ENCODE assay signal across 40 cellular contexts in genomic region chr6:84077645-84078044, GRCh38. TPM values are rescaled to one million over a fixed set of nuclear protein-coding genes. Genes with fewer than 3 reads are reported as not detected.
"Had no signal": no experiment of that assay in that cellular context is flagged by ENCODE, and none has a peak within 500 bp of the region (broad histone marks: within the 10 kb centered on the region; RNA-seq: fewer than 3 reads in every experiment).

No MANE protein-coding gene starts in this region.

- H3K4me1 ChIP-seq: adrenal gland, body of pancreas, breast epithelium had no signal

- DNase-seq: activated effector memory CD4-positive, alpha-beta T cell treated with anti-CD3 and anti-CD28 coated beads, Interleukin-2, amount 50 U/mL, for 16 hours; activated effector memory CD4-positive, alpha-beta T cell treated with Interleukin-2 at 50 U/mL for 16 hours; activated gamma-delta T cell; activated gamma-delta T cell treated with Interleukin-2 at 50 U/mL for 16 hours; activated naive CD4-positive, alpha-beta T cell; activated naive CD4-positive, alpha-beta T cell treated with anti-CD3 and anti-CD28 coated beads for 36 hours; activated naive CD4-positive, alpha-beta T cell treated with anti-CD3 and anti-CD28 coated beads, Interleukin-2, amount 10 ng/mL, durations not matched to agents 7 days and 5 days; activated naive CD4-positive, alpha-beta T cell treated with anti-CD3 and anti-CD28 coated beads, Interleukin-2, amount 50 U/mL, for 16 hours; activated naive CD4-positive, alpha-beta T cell treated with Interleukin-2 at 50 U/mL for 16 hours; activated naive CD8-positive, alpha-beta T cell treated with anti-CD3 and anti-CD28 coated beads for 36 hours; activated naive CD8-positive, alpha-beta T cell treated with anti-CD3 and anti-CD28 coated beads, Interleukin-2, amount 10 ng/mL, durations not matched to agents 7 days and 5 days; activated naive CD8-positive, alpha-beta T cell treated with anti-CD3 and anti-CD28 coated beads, Interleukin-2, amount 50 U/mL, for 24 hours; activated T-cell treated with anti-CD3 and anti-CD28 coated beads for 4 hours; activated T-cell treated with anti-CD3 and anti-CD28 coated beads, Interleukin-2, amount 50 U/mL, for 1 hour; activated T-cell treated with anti-CD3 and anti-CD28 coated beads, Interleukin-2, amount 50 U/mL, for 24 hours; activated T-cell treated with anti-CD3 and anti-CD28 coated beads, Interleukin-2, amount 50 U/mL, for 4 hours; activated T-cell treated with anti-CD3 and anti-CD28 coated beads, Interleukin-2, amount 50 U/mL, for 48 hours; adrenal gland; amniotic stem cell; amygdala; anterior cingulate cortex; aorta; body of pancreas; brain microvascular endothelial cell; caudate nucleus; central memory CD4-positive, alpha-beta T cell; cerebellar nuclear complex had no signal

- H3K4me3 Mint-ChIP-seq: activated naive CD4-positive, alpha-beta T cell treated with anti-CD3 and anti-CD28 coated beads for 36 hours; activated naive CD4-positive, alpha-beta T cell treated with anti-CD3 and anti-CD28 coated beads, Interleukin-2, amount 10 ng/mL, durations not matched to agents 7 days and 5 days; activated naive CD4-positive, alpha-beta T cell treated with anti-CD3 and anti-CD28 coated beads, Interleukin-2, amount 50 U/mL, for 24 hours; activated naive CD8-positive, alpha-beta T cell; activated naive CD8-positive, alpha-beta T cell treated with anti-CD3 and anti-CD28 coated beads for 36 hours; activated naive CD8-positive, alpha-beta T cell treated with anti-CD3 and anti-CD28 coated beads, Interleukin-2, amount 10 ng/mL, durations not matched to agents 7 days and 5 days; activated naive CD8-positive, alpha-beta T cell treated with anti-CD3 and anti-CD28 coated beads, Interleukin-2, amount 50 U/mL, for 24 hours; activated T-cell treated with anti-CD3 and anti-CD28 coated beads, Interleukin-2, amount 50 U/mL, for 24 hours; activated T-cell treated with anti-CD3 and anti-CD28 coated beads, Interleukin-2, amount 50 U/mL, for 4 hours; activated T-helper 1 cell treated with anti-CD3 and anti-CD28 coated beads, Interleukin-12 subunit alpha, Interleukin-12 subunit beta, Interleukin-2, Interleukin-4 antibody, amounts not matched to agents 30 ng/mL and 10 ng/mL and 1 ng/mL, durations not matched to agents 14 hours and 24 hours and 36 hours; activated T-helper 17 cell treated with anti-CD3 and anti-CD28 coated beads, Interleukin-2, amount 50 U/mL, for 72 hours; brain; central memory CD8-positive, alpha-beta T cell had no signal

- H3K27me3 Mint-ChIP-seq: activated naive CD8-positive, alpha-beta T cell treated with anti-CD3 and anti-CD28 coated beads, Interleukin-2, amount 10 ng/mL, durations not matched to agents 7 days and 5 days; activated naive CD8-positive, alpha-beta T cell treated with anti-CD3 and anti-CD28 coated beads, Interleukin-2, amount 50 U/mL, for 24 hours; brain had no signal

- FAIRE-seq: astrocyte, bronchial epithelial cell had no signal

- H3K4me1 Mint-ChIP-seq: activated naive CD4-positive, alpha-beta T cell treated with anti-CD3 and anti-CD28 coated beads, Interleukin-2, amount 10 ng/mL, durations not matched to agents 7 days and 5 days; activated naive CD4-positive, alpha-beta T cell treated with anti-CD3 and anti-CD28 coated beads, Interleukin-2, amount 50 U/mL, for 24 hours; activated naive CD8-positive, alpha-beta T cell treated with anti-CD3 and anti-CD28 coated beads for 36 hours; activated naive CD8-positive, alpha-beta T cell treated with anti-CD3 and anti-CD28 coated beads, Interleukin-2, amount 10 ng/mL, durations not matched to agents 7 days and 5 days; activated naive CD8-positive, alpha-beta T cell treated with anti-CD3 and anti-CD28 coated beads, Interleukin-2, amount 50 U/mL, for 24 hours; activated T-helper 17 cell treated with anti-CD3 and anti-CD28 coated beads, Interleukin-2, amount 50 U/mL, for 72 hours; central memory CD8-positive, alpha-beta T cell had no signal

- H3K36me3 ChIP-seq: adrenal gland, brain microvascular endothelial cell, breast epithelium, cardiac muscle cell had no signal

- H3K4me3 ChIP-seq: adrenal gland, ascending aorta, body of pancreas, breast epithelium, cardiac muscle cell had no signal

- H3K9me3 Mint-ChIP-seq: activated naive CD4-positive, alpha-beta T cell treated with anti-CD3 and anti-CD28 coated beads for 36 hours; activated naive CD4-positive, alpha-beta T cell treated with anti-CD3 and anti-CD28 coated beads, Interleukin-2, amount 10 ng/mL, durations not matched to agents 7 days and 5 days; activated naive CD4-positive, alpha-beta T cell treated with anti-CD3 and anti-CD28 coated beads, Interleukin-2, amount 50 U/mL, for 72 hours; activated naive CD8-positive, alpha-beta T cell treated with anti-CD3 and anti-CD28 coated beads for 36 hours; activated naive CD8-positive, alpha-beta T cell treated with anti-CD3 and anti-CD28 coated beads, Interleukin-2, amount 10 ng/mL, durations not matched to agents 7 days and 5 days; activated naive CD8-positive, alpha-beta T cell treated with anti-CD3 and anti-CD28 coated beads, Interleukin-2, amount 50 U/mL, for 24 hours; activated T-cell treated with anti-CD3 and anti-CD28 coated beads, Interleukin-2, amount 50 U/mL, for 24 hours; activated T-cell treated with anti-CD3 and anti-CD28 coated beads, Interleukin-2, amount 50 U/mL, for 4 hours; activated T-helper 1 cell treated with anti-CD3 and anti-CD28 coated beads, Interleukin-12 subunit alpha, Interleukin-12 subunit beta, Interleukin-2, Interleukin-4 antibody, amounts not matched to agents 30 ng/mL and 10 ng/mL and 1 ng/mL, durations not matched to agents 14 hours and 24 hours and 36 hours; activated T-helper 17 cell treated with anti-CD3 and anti-CD28 coated beads, Interleukin-2, amount 50 U/mL, for 72 hours; activated T-helper 2 cell treated with anti-CD3 and anti-CD28 coated beads, Interferon-gamma antibody, Interleukin-2, Interleukin-4, amounts not matched to agents 10 μg/mL and 5 μg/mL and 100 μg/mL, durations not matched to agents 14 hours and 24 hours and 36 hours; central memory CD8-positive, alpha-beta T cell had no signal

- H3K27ac Mint-ChIP-seq: activated naive CD4-positive, alpha-beta T cell treated with anti-CD3 and anti-CD28 coated beads for 36 hours; activated naive CD4-positive, alpha-beta T cell treated with anti-CD3 and anti-CD28 coated beads, Interleukin-2, amount 10 ng/mL, durations not matched to agents 7 days and 5 days; activated naive CD4-positive, alpha-beta T cell treated with anti-CD3 and anti-CD28 coated beads, Interleukin-2, amount 50 U/mL, for 24 hours; activated naive CD4-positive, alpha-beta T cell treated with anti-CD3 and anti-CD28 coated beads, Interleukin-2, amount 50 U/mL, for 72 hours; activated naive CD8-positive, alpha-beta T cell; activated naive CD8-positive, alpha-beta T cell treated with anti-CD3 and anti-CD28 coated beads for 36 hours; activated naive CD8-positive, alpha-beta T cell treated with anti-CD3 and anti-CD28 coated beads, Interleukin-2, amount 10 ng/mL, durations not matched to agents 7 days and 5 days; activated naive CD8-positive, alpha-beta T cell treated with anti-CD3 and anti-CD28 coated beads, Interleukin-2, amount 50 U/mL, for 24 hours; activated T-cell treated with anti-CD3 and anti-CD28 coated beads, Interleukin-2, amount 50 U/mL, for 24 hours; activated T-helper 1 cell treated with anti-CD3 and anti-CD28 coated beads, Interleukin-12 subunit alpha, Interleukin-12 subunit beta, Interleukin-2, Interleukin-4 antibody, amounts not matched to agents 30 ng/mL and 10 ng/mL and 1 ng/mL, durations not matched to agents 14 hours and 24 hours and 36 hours; activated T-helper 17 cell treated with anti-CD3 and anti-CD28 coated beads, Interleukin-2, amount 50 U/mL, for 72 hours; activated T-helper 2 cell treated with anti-CD3 and anti-CD28 coated beads, Interferon-gamma antibody, Interleukin-2, Interleukin-4, amounts not matched to agents 10 μg/mL and 5 μg/mL and 100 μg/mL, durations not matched to agents 14 hours and 24 hours and 36 hours; brain had no signal

- H3K36me3 Mint-ChIP-seq: activated naive CD4-positive, alpha-beta T cell treated with anti-CD3 and anti-CD28 coated beads, Interleukin-2, amount 10 ng/mL, durations not matched to agents 7 days and 5 days; activated naive CD4-positive, alpha-beta T cell treated with anti-CD3 and anti-CD28 coated beads, Interleukin-2, amount 50 U/mL, for 24 hours; activated naive CD8-positive, alpha-beta T cell; activated naive CD8-positive, alpha-beta T cell treated with anti-CD3 and anti-CD28 coated beads for 36 hours; activated naive CD8-positive, alpha-beta T cell treated with anti-CD3 and anti-CD28 coated beads, Interleukin-2, amount 10 ng/mL, durations not matched to agents 7 days and 5 days; brain had no signal

- ATAC-seq: activated naive CD4-positive, alpha-beta T cell treated with anti-CD3 and anti-CD28 coated beads, Interleukin-2, amount 50 U/mL, for 72 hours; activated naive CD8-positive, alpha-beta T cell treated with anti-CD3 and anti-CD28 coated beads, Interleukin-2, amount 50 U/mL, for 24 hours; activated T-cell treated with anti-CD3 and anti-CD28 coated beads, Interleukin-2, amount 50 U/mL, for 4 hours; activated T-helper 17 cell treated with anti-CD3 and anti-CD28 coated beads, Interleukin-2, amount 50 U/mL, for 72 hours; body of pancreas had no signal

- H3K27me3 ChIP-seq: adrenal gland, ascending aorta, body of pancreas, brain microvascular endothelial cell, breast epithelium, cardiac muscle cell had no signal

- H3K9me3 ChIP-seq: adrenal gland, ascending aorta, body of pancreas, breast epithelium had no signal

- H3K27ac ChIP-seq: adrenal gland, body of pancreas, brain microvascular endothelial cell, breast epithelium, cardiac muscle cell had no signal

RNA-seq across cellular contexts. Expression of gene MRAP2, which starts 44.1 kb away (rescaled TPM):
- total RNA-seq: activated naive CD4-positive, alpha-beta T cell treated with anti-CD3 and anti-CD28 coated beads for 36 hours; activated naive CD4-positive, alpha-beta T cell treated with anti-CD3 and anti-CD28 coated beads, Interleukin-2, amount 50 U/mL, for 72 hours; activated naive CD8-positive, alpha-beta T cell treated with anti-CD3 and anti-CD28 coated beads for 36 hours; activated naive CD8-positive, alpha-beta T cell treated with anti-CD3 and anti-CD28 coated beads, Interleukin-2, amount 10 ng/mL, durations not matched to agents 7 days and 5 days; activated T-cell treated with anti-CD3 and anti-CD28 coated beads, Interleukin-2, amount 50 U/mL, for 4 hours; activated T-helper 1 cell treated with anti-CD3 and anti-CD28 coated beads, Interleukin-12 subunit alpha, Interleukin-12 subunit beta, Interleukin-2, Interleukin-4 antibody, amounts not matched to agents 30 ng/mL and 10 ng/mL and 1 ng/mL, durations not matched to agents 14 hours and 24 hours and 36 hours had no signal
